In genomic region chr13:97091202-97091601, GRCh38 we compare ENCODE assay signal across 28 cellular contexts.
"Had no signal": no experiment of that assay in that cellular context is flagged by ENCODE, and none has a peak within 500 bp of the region (broad histone marks: within the 10 kb centered on the region; RNA-seq: fewer than 3 reads in every experiment).

No MANE protein-coding gene starts in this region.

- H3K9me3 ChIP-seq: ovary, right lobe of liver, testis, tibial artery had no signal

- H3K27ac ChIP-seq: neural progenitor cell, ovary, parathyroid adenoma, psoas muscle, right lobe of liver, sigmoid colon, skin epidermis, spleen, suprapubic skin, testis, tibial artery, transverse colon, upper lobe of right lung, uterus had no signal

- H3K4me2 ChIP-seq: neural progenitor cell, smooth muscle cell had no signal

- DNase-seq: natural killer cell; occipital lobe; ovary; posterior cingulate gyrus; psoas muscle; right cardiac atrium; right lobe of liver; sigmoid colon; spleen; stimulated activated CD4-positive, alpha-beta T cell treated with anti-CD3 and anti-CD28 coated beads, Interleukin-12 subunit alpha, Interleukin-12 subunit beta, amount 100 ng/mL, for 4 hours; stimulated activated CD4-positive, alpha-beta T cell treated with anti-CD3 and anti-CD28 coated beads, Interleukin-1b, Interleukin-23, amount 100 ng/mL, for 48 hours; stimulated activated CD4-positive, alpha-beta T cell treated with anti-CD3 and anti-CD28 coated beads, Interleukin-4, amount 100 ng/mL, for 1 hour; stimulated activated CD4-positive, alpha-beta T cell treated with anti-CD3 and anti-CD28 coated beads, Interleukin-4, amount 100 ng/mL, for 4 hours; stimulated activated CD8-positive, alpha-beta memory T cell treated with anti-CD3 and anti-CD28 coated beads, Interleukin-4, amount 100 ng/mL, for 48 hours; stimulated activated naive CD4-positive, alpha-beta T cell; stimulated activated naive CD8-positive, alpha-beta T cell treated with anti-CD3 and anti-CD28 coated beads, Interleukin-15, amount 100 ng/mL, for 72 hours; stimulated activated naive CD8-positive, alpha-beta T cell treated with anti-CD3 and anti-CD28 coated beads, Interleukin-15, Interleukin-2, amounts not matched to agents 100 U/mL and 50 U/mL, for 24 hours; substantia nigra; testis; tibial artery; transverse colon; upper lobe of right lung; uterus had no signal

- H2AFZ ChIP-seq: neural progenitor cell, parathyroid adenoma had no signal

- ATAC-seq: natural killer cell; psoas muscle; right cardiac atrium; right lobe of liver; stimulated activated naive CD8-positive, alpha-beta T cell treated with anti-CD3 and anti-CD28 coated beads, Interleukin-15, amount 100 ng/mL, for 72 hours; stimulated activated naive CD8-positive, alpha-beta T cell treated with anti-CD3 and anti-CD28 coated beads, Interleukin-15, Interleukin-2, amounts not matched to agents 100 U/mL and 50 U/mL, for 24 hours; upper lobe of right lung had no signal

- H3K79me2 ChIP-seq: parathyroid adenoma had no signal

- H3K27me3 ChIP-seq: neural progenitor cell, ovary, right lobe of liver, sigmoid colon, spleen, suprapubic skin, testis, tibial artery, transverse colon, upper lobe of right lung, uterus had no signal

- H3K4me3 ChIP-seq: neural progenitor cell, ovary, psoas muscle, right lobe of liver, sigmoid colon, skin epidermis, smooth muscle cell, spleen, suprapubic skin, testis, tibial artery, transverse colon, upper lobe of right lung, uterus had no signal

- H3K9ac ChIP-seq: neural progenitor cell, parathyroid adenoma had no signal

- H3K36me3 ChIP-seq: neural progenitor cell, ovary, right lobe of liver, sigmoid colon, spleen, suprapubic skin, tibial artery, transverse colon, upper lobe of right lung, uterus had no signal

- H3K4me1 ChIP-seq: neural progenitor cell, parathyroid adenoma, psoas muscle, right lobe of liver, spleen, suprapubic skin, testis, tibial artery, transverse colon, upper lobe of right lung, uterus had no signal
